In the genomic region with DNA sequence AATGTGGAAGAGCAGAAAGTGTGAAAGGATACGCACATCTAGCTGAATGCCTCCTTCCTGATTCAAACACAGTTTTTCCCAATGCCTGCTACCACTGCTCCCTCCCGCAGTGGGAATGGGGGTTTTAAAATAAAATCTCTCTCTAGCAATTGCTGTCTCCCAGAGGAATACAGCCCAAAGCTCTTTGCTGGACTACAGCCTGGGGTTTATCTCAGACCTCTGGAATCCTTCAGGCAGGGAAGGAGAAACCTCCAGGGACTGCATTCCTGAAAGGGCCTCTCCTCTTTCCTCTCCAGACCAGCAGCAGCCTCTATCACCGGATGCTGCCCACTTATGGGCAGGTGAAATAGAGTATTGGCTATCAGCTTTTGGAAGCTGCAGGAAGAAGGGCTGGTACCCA, we compare ENCODE assay signal across 11 cellular contexts. TPM values are rescaled to one million over a fixed set of nuclear protein-coding genes. Genes with fewer than 3 reads are reported as not detected.
DNase-seq lines count a peak whose midpoint lies in the region; ATAC-seq, FAIRE-seq and TF ChIP-seq lines count a peak whose summit lies in the region.
"Had no signal": no experiment of that assay in that cellular context is flagged by ENCODE, and none has a peak within 500 bp of the region (broad histone marks: within the 10 kb centered on the region; RNA-seq: fewer than 3 reads in every experiment).

No MANE protein-coding gene starts in this region.

- peaks cover 56% of the 10 kb centered on the region for H3K79me2 ChIP-seq in SK-N-SH (ENCODE audit: insufficient read depth)

- H4K20me1 ChIP-seq in SK-N-SH (ENCODE audit: insufficient read depth) = peaks cover 54% of the 10 kb centered on the region

- DNase-seq in D341Med (ENCODE audit: low spot score) = peak; percentile 53
- DNase-seq in SK-N-SH = no peak
- no peak for DNase-seq in DMS79 treated with DMSO at 0.1 percent for 48 hours (lab: John Stamatoyannopoulos, UW)
- no peak for DNase-seq in D721Med (ENCODE audit: insufficient read length, low spot score)
- no peak for DNase-seq in NOMO-1 treated with DMSO at 0.1 percent for 48 hours (lab: John Stamatoyannopoulos, UW; ENCODE audit: unreplicated experiment)
- DNase-seq in T-helper 2 cell = no peak
- DNase-seq: activated CD4-positive, CD25-positive, alpha-beta regulatory T cell; NCI-H748 treated with DMSO at 0.1 percent for 48 hours had no signal

- peak in 1 of 2 experiments; percentile 57; a peak in 1 of 4 replicates for TF ChIP-seq EP300 in SK-N-SH (IDR thresholded peaks at IDR 0.05; ENCODE audit: borderline replicate concordance in 1 of 2, low read depth in 1 of 2, low read length in 1 of 2)
- no peak for TF ChIP-seq EP300 in gastroesophageal sphincter (IDR thresholded peaks at IDR 0.05)

- peak overlapping the region; percentile 64 for H3K4me2 ChIP-seq in SK-N-SH

- H3K27me3 ChIP-seq in SK-N-SH (ENCODE audit: insufficient read depth) (no peaks in the 10 kb centered on the region), gastroesophageal sphincter (no peaks in the 10 kb centered on the region), rectal smooth muscle tissue (ENCODE audit: control insufficient read depth, insufficient read depth, low read length) (no peaks in the 10 kb centered on the region)

- H2AFZ ChIP-seq in SK-N-SH (ENCODE audit: low read depth) = no peak overlapping the region

- H3K9ac ChIP-seq in SK-N-SH (no peak overlapping the region; the same call in 1 of the 2 replicates), rectal smooth muscle tissue (ENCODE audit: low read length) (no peak overlapping the region)

- H3K9me3 ChIP-seq in SK-N-SH (no peaks in the 10 kb centered on the region), gastroesophageal sphincter (no peaks in the 10 kb centered on the region)

- H3K4me1 ChIP-seq in SK-N-SH (ENCODE audit: control insufficient read depth in 1 of 2, insufficient read depth in 2 of 2, low read depth in 1 of 2, low read length in 1 of 2) (peaks cover 61 to 64% of the 10 kb centered on the region in 2 experiments), gastroesophageal sphincter (peaks cover 17 to 90% (median 28%) of the 10 kb centered on the region in 3 donors), rectal smooth muscle tissue (ENCODE audit: control insufficient read depth, insufficient read depth, low read length) (peaks cover 24% of the 10 kb centered on the region)

- POLR2A ChIA-PET in SK-N-SH (lab: Yijun Ruan, JAX) = interaction anchor here (2.9 kb wide), 1 partner anchor 11 kb away, joined by 18 read pairs; no protein-coding TSS in a partner anchor

- no peak for FAIRE-seq in D721Med (lab: Jason Lieb, UNC)
- FAIRE-seq: islet of Langerhans had no signal

- peak; percentile 79 for ATAC-seq in gastroesophageal sphincter

- H3K36me3 ChIP-seq in SK-N-SH (replicated peaks in 1 of 2; ENCODE audit: control insufficient read depth in 1 of 2, insufficient read depth in 2 of 2, low read length in 1 of 2) (peaks cover 25 to 33% of the 10 kb centered on the region in 2 experiments), gastroesophageal sphincter (no peaks in the 10 kb centered on the region), rectal smooth muscle tissue (ENCODE audit: control insufficient read depth, insufficient read depth, low read length) (no peaks in the 10 kb centered on the region)

- CTCF ChIA-PET in SK-N-SH (lab: Yijun Ruan, JAX) = interaction anchor here (0.6 to 13.3 kb wide), 2 partner anchors 47 to 958 kb away, joined by 3 to 145 read pairs; no protein-coding TSS in a partner anchor

- H3K27ac ChIP-seq in SK-N-SH (ENCODE audit: low read depth in 2 of 2, low read length in 1 of 2) (peak overlapping the region; percentile 98 to 99), gastroesophageal sphincter (peak overlapping the region; percentile 53 to 76 (median 70)), rectal smooth muscle tissue (ENCODE audit: low read depth, low read length) (peak overlapping the region; percentile 74)

- TF ChIP-seq RAD21 in SK-N-SH (IDR thresholded peaks at IDR 0.05; ENCODE audit: low read length) = no peak

- H3F3A ChIP-seq in SK-N-SH (replicated peaks; ENCODE audit: insufficient read depth) = peaks cover 74% of the 10 kb centered on the region

- H3K4me3 ChIP-seq in SK-N-SH (ENCODE audit: low read depth in 2 of 2, low read length in 1 of 2) = no peak overlapping the region
- H3K4me3 ChIP-seq in gastroesophageal sphincter = no peak overlapping the region
- H3K4me3 ChIP-seq in rectal smooth muscle tissue (ENCODE audit: low read length) = peak overlapping the region; percentile 17

- 44% methylated on average over 3 of the region's 3 CpGs for WGBS in SK-N-SH (ENCODE audit: low lambda C conversion rate)
- 6 to 32% methylated on average over 2 to 3 of the region's 3 CpGs for WGBS in gastroesophageal sphincter (ENCODE audit: low coverage in 1 of 2), 2 donors

- H3K9me2 ChIP-seq in SK-N-SH = no peaks in the 10 kb centered on the region

- no peak for TF ChIP-seq POLR2A in gastroesophageal sphincter (IDR thresholded peaks at IDR 0.05)

- no peak for TF ChIP-seq CTCF in SK-N-SH (IDR thresholded peaks at IDR 0.05)
- peak in 1 of 4 experiments; percentile 5 for TF ChIP-seq CTCF in gastroesophageal sphincter (IDR thresholded peaks at IDR 0.05)
- no peak for TF ChIP-seq CTCF in D721Med (IDR thresholded peaks at IDR 0.05; ENCODE audit: insufficient read depth, missing control alignments)

TF ChIP-seq in SK-N-SH, 30 proteins besides CTCF, POLR2A, EP300 and RAD21 (continues in another document):
- TF ChIP-seq, protein P1, sequence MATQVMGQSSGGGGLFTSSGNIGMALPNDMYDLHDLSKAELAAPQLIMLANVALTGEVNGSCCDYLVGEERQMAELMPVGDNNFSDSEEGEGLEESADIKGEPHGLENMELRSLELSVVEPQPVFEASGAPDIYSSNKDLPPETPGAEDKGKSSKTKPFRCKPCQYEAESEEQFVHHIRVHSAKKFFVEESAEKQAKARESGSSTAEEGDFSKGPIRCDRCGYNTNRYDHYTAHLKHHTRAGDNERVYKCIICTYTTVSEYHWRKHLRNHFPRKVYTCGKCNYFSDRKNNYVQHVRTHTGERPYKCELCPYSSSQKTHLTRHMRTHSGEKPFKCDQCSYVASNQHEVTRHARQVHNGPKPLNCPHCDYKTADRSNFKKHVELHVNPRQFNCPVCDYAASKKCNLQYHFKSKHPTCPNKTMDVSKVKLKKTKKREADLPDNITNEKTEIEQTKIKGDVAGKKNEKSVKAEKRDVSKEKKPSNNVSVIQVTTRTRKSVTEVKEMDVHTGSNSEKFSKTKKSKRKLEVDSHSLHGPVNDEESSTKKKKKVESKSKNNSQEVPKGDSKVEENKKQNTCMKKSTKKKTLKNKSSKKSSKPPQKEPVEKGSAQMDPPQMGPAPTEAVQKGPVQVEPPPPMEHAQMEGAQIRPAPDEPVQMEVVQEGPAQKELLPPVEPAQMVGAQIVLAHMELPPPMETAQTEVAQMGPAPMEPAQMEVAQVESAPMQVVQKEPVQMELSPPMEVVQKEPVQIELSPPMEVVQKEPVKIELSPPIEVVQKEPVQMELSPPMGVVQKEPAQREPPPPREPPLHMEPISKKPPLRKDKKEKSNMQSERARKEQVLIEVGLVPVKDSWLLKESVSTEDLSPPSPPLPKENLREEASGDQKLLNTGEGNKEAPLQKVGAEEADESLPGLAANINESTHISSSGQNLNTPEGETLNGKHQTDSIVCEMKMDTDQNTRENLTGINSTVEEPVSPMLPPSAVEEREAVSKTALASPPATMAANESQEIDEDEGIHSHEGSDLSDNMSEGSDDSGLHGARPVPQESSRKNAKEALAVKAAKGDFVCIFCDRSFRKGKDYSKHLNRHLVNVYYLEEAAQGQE (IDR thresholded peaks at IDR 0.05; ENCODE audit: low read depth, low read length) = peak; percentile 18; the same call in 1 of the 2 replicates
- no peak for TF ChIP-seq EZH2phosphoT487 (IDR thresholded peaks at IDR 0.05; ENCODE audit: borderline replicate concordance, low read depth)
- no peak for TF ChIP-seq NRF1 (IDR thresholded peaks at IDR 0.05; ENCODE audit: low read depth, low read length)
- peak; percentile 46; the same call in 1 of the 2 replicates for TF ChIP-seq POLR2AphosphoS5 (IDR thresholded peaks at IDR 0.05; ENCODE audit: low read depth, low read length)
- no peak for TF ChIP-seq GABPA (IDR thresholded peaks at IDR 0.05; ENCODE audit: low read depth)
- TF ChIP-seq TCF12 (IDR thresholded peaks at IDR 0.05) = peak; percentile 60
- TF ChIP-seq JUND (IDR thresholded peaks at IDR 0.05) = peak; percentile 42
- TF ChIP-seq, protein P2, sequence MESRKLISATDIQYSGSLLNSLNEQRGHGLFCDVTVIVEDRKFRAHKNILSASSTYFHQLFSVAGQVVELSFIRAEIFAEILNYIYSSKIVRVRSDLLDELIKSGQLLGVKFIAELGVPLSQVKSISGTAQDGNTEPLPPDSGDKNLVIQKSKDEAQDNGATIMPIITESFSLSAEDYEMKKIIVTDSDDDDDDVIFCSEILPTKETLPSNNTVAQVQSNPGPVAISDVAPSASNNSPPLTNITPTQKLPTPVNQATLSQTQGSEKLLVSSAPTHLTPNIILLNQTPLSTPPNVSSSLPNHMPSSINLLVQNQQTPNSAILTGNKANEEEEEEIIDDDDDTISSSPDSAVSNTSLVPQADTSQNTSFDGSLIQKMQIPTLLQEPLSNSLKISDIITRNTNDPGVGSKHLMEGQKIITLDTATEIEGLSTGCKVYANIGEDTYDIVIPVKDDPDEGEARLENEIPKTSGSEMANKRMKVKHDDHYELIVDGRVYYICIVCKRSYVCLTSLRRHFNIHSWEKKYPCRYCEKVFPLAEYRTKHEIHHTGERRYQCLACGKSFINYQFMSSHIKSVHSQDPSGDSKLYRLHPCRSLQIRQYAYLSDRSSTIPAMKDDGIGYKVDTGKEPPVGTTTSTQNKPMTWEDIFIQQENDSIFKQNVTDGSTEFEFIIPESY (IDR thresholded peaks at IDR 0.05; ENCODE audit: borderline replicate concordance, low read depth) = no peak
- TF ChIP-seq, protein P3, sequence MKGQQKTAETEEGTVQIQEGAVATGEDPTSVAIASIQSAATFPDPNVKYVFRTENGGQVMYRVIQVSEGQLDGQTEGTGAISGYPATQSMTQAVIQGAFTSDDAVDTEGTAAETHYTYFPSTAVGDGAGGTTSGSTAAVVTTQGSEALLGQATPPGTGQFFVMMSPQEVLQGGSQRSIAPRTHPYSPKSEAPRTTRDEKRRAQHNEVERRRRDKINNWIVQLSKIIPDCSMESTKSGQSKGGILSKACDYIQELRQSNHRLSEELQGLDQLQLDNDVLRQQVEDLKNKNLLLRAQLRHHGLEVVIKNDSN (IDR thresholded peaks at IDR 0.05; ENCODE audit: borderline replicate concordance, low read depth) = no peak
- TF ChIP-seq NFIC (IDR thresholded peaks at IDR 0.05; ENCODE audit: borderline replicate concordance) = peak; percentile 76
- TF ChIP-seq CHD2 (IDR thresholded peaks at IDR 0.05; ENCODE audit: low read length, partially characterized antibody) = no peak
- peak; percentile 12; the same call in 1 of the 2 replicates for TF ChIP-seq RXRA (IDR thresholded peaks at IDR 0.05; ENCODE audit: borderline replicate concordance, low read depth)

RNA-seq across cellular contexts. Expression of a gene that starts 6.3 kb away (rescaled TPM):
- 46.2 and 52.9 TPM in 2 replicates for polyA plus RNA-seq in SK-N-SH (2012; rRNA removed)
- 33.8 and 39.1 TPM in 2 replicates for polyA plus RNA-seq in SK-N-SH (2012; cell fraction: cytosol; rRNA removed)
- polyA plus RNA-seq in SK-N-SH (2012; cell fraction: nucleus; rRNA removed) = 64.9 and 69.1 TPM in 2 replicates
- 10 to 100 TPM; 10.7 to 16.7 (median 14.9) TPM for total RNA-seq in gastroesophageal sphincter
